19 cellular contexts compared by ENCODE assay signal in genomic region chr9:136787003-136787402, GRCh38. TPM values are rescaled to one million over a fixed set of nuclear protein-coding genes. Genes with fewer than 3 reads are reported as not detected.
"Had no signal": no experiment of that assay in that cellular context is flagged by ENCODE, and none has a peak within 500 bp of the region (broad histone marks: within the 10 kb centered on the region; RNA-seq: fewer than 3 reads in every experiment).

No MANE protein-coding gene starts in this region.

RNA-seq across cellular contexts. Expression of gene LCN15, which starts 22.7 kb away (rescaled TPM):
- total RNA-seq: activated CD4-positive, alpha-beta T cell treated with anti-CD3 and anti-CD28 coated beads, Interleukin-2, amount 10 ng/mL, durations not matched to agents 7 days and 5 days; activated CD8-positive, alpha-beta memory T cell treated with anti-CD3 and anti-CD28 coated beads, Interleukin-2, amount 10 ng/mL, durations not matched to agents 7 days and 5 days; activated CD8-positive, alpha-beta T cell treated with anti-CD3 and anti-CD28 coated beads for 36 hours; chondrocyte; fibroblast of lung; kidney; left lung; lung; naive thymus-derived CD8-positive, alpha-beta T cell; omental fat pad; posterior vena cava; renal cortical epithelial cell; sciatic nerve had no signal
- polyA plus RNA-seq: cardiac muscle cell; fibroblast of lung; naive thymus-derived CD8-positive, alpha-beta T cell had no signal

RNA-seq across cellular contexts. Expression of gene LCN8, which starts 29.0 kb away (rescaled TPM):
- total RNA-seq: activated CD4-positive, alpha-beta T cell treated with anti-CD3 and anti-CD28 coated beads, Interleukin-2, amount 10 ng/mL, durations not matched to agents 7 days and 5 days; activated CD8-positive, alpha-beta memory T cell treated with anti-CD3 and anti-CD28 coated beads, Interleukin-2, amount 10 ng/mL, durations not matched to agents 7 days and 5 days; activated CD8-positive, alpha-beta T cell treated with anti-CD3 and anti-CD28 coated beads for 36 hours; cardiac muscle cell; chondrocyte; fibroblast of lung; glomerular endothelial cell; kidney; left lung; mesothelial cell of epicardium; omental fat pad; posterior vena cava; renal cortical epithelial cell; sciatic nerve; testis; upper lobe of left lung had no signal
- polyA plus RNA-seq: cardiac muscle cell; fibroblast of lung; lung; naive thymus-derived CD8-positive, alpha-beta T cell; small intestine had no signal
